Comparison of ENCODE assay signal across 14 cellular contexts in genomic region chr2:201974651-201975050, GRCh38.
"Had no signal": no experiment of that assay in that cellular context is flagged by ENCODE, and none has a peak within 500 bp of the region (broad histone marks: within the 10 kb centered on the region; RNA-seq: fewer than 3 reads in every experiment).

No MANE protein-coding gene starts in this region.

- H3K9me3 Mint-ChIP-seq: natural killer cell; stimulated activated naive CD8-positive, alpha-beta T cell treated with anti-CD3 and anti-CD28 coated beads, Interleukin-15, amount 100 ng/mL, for 72 hours had no signal

- DNase-seq: effector CD8-positive, alpha-beta T cell; heart right ventricle; hypothalamus; mammary epithelial cell; natural killer cell; sigmoid colon; stimulated activated CD4-positive, alpha-beta T cell treated with anti-CD3 and anti-CD28 coated beads, Interleukin-2, amount 100 ng/mL, for 24 hours; stimulated activated CD4-positive, alpha-beta T cell treated with anti-CD3 and anti-CD28 coated beads, Interleukin-4, amount 100 ng/mL, for 4 hours; stimulated activated naive B cell treated with anti-CD40 and anti-IgM and Interleukin-4, amounts not matched to agents 10 μg/mL and 1 μg/mL and 100 μg/mL, for 72 hours; stimulated activated naive CD8-positive, alpha-beta T cell treated with anti-CD3 and anti-CD28 coated beads, Interleukin-15, amount 100 ng/mL, for 72 hours; testis; transverse colon had no signal

- H3K4me3 ChIP-seq: coronary artery, heart right ventricle, sigmoid colon, skin epidermis, testis, transverse colon had no signal

- H3K27me3 Mint-ChIP-seq: stimulated activated naive CD8-positive, alpha-beta T cell treated with anti-CD3 and anti-CD28 coated beads, Interleukin-15, amount 100 ng/mL, for 72 hours had no signal

- H3K9me3 ChIP-seq: heart right ventricle, sigmoid colon, testis, transverse colon had no signal

- H3K27ac ChIP-seq: coronary artery, heart right ventricle, sigmoid colon, testis, transverse colon had no signal

- H3K36me3 ChIP-seq: heart right ventricle, sigmoid colon, transverse colon had no signal

- H3K36me3 Mint-ChIP-seq: natural killer cell; stimulated activated naive B cell treated with anti-CD40 and anti-IgM and Interleukin-4, amounts not matched to agents 10 μg/mL and 1 μg/mL and 100 μg/mL, for 72 hours had no signal

- H3K4me1 Mint-ChIP-seq: natural killer cell; stimulated activated naive B cell treated with anti-CD40 and anti-IgM and Interleukin-4, amounts not matched to agents 10 μg/mL and 1 μg/mL and 100 μg/mL, for 72 hours; stimulated activated naive CD8-positive, alpha-beta T cell treated with anti-CD3 and anti-CD28 coated beads, Interleukin-15, amount 100 ng/mL, for 72 hours had no signal

- H3K27me3 ChIP-seq: sigmoid colon, testis, transverse colon had no signal

- H3K27ac Mint-ChIP-seq: natural killer cell; stimulated activated naive B cell treated with anti-CD40 and anti-IgM and Interleukin-4, amounts not matched to agents 10 μg/mL and 1 μg/mL and 100 μg/mL, for 72 hours; stimulated activated naive CD8-positive, alpha-beta T cell treated with anti-CD3 and anti-CD28 coated beads, Interleukin-15, amount 100 ng/mL, for 72 hours had no signal

- ATAC-seq: heart right ventricle; natural killer cell; stimulated activated naive B cell treated with anti-CD40 and anti-IgM and Interleukin-4, amounts not matched to agents 10 μg/mL and 1 μg/mL and 100 μg/mL, for 72 hours; stimulated activated naive CD8-positive, alpha-beta T cell treated with anti-CD3 and anti-CD28 coated beads, Interleukin-15, amount 100 ng/mL, for 72 hours had no signal

- H3K4me3 Mint-ChIP-seq: natural killer cell; stimulated activated naive B cell treated with anti-CD40 and anti-IgM and Interleukin-4, amounts not matched to agents 10 μg/mL and 1 μg/mL and 100 μg/mL, for 72 hours; stimulated activated naive CD8-positive, alpha-beta T cell treated with anti-CD3 and anti-CD28 coated beads, Interleukin-15, amount 100 ng/mL, for 72 hours had no signal
